In the genomic region with DNA sequence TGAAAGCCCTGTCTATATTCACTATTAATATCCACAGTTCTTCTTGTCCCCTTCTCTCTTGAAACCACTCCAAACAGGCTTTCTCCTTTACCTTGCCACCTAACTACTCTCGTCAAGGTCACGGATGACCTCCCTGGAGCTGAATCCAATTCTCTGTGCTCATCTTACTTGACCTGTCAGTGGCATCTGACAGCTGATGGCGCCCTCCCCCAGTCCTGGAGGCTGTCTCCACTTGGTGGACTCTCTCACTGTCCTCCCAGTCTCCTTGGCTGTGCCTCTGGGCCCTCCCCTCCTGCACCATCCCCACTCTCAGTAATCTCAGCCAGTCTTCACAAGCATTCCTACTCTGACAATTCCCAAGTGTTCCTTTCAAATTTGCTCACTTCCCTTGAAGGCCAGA, we compare ENCODE assay signal across 1 cellular context.
TF ChIP-seq lines count a peak whose summit lies in the region.

No MANE protein-coding gene starts in this region.

TF ChIP-seq in IMR-90, 13 proteins besides CTCF, POLR2A, EP300 and RAD21:
- TF ChIP-seq NFE2L2 (IDR thresholded peaks at IDR 0.05; ENCODE audit: low read depth, low read length), result no peak
- no peak for TF ChIP-seq MXI1 (IDR thresholded peaks at IDR 0.05; ENCODE audit: borderline replicate concordance, low read depth, low read length)
- TF ChIP-seq SMC3 (IDR thresholded peaks at IDR 0.05; ENCODE audit: low read depth, low read length), result no peak
- TF ChIP-seq RCOR1 (IDR thresholded peaks at IDR 0.05; ENCODE audit: insufficient replicate concordance, low read length), result no peak
- no peak for TF ChIP-seq MAFK (IDR thresholded peaks at IDR 0.05; ENCODE audit: low read depth, low read length)
- TF ChIP-seq, protein P1, sequence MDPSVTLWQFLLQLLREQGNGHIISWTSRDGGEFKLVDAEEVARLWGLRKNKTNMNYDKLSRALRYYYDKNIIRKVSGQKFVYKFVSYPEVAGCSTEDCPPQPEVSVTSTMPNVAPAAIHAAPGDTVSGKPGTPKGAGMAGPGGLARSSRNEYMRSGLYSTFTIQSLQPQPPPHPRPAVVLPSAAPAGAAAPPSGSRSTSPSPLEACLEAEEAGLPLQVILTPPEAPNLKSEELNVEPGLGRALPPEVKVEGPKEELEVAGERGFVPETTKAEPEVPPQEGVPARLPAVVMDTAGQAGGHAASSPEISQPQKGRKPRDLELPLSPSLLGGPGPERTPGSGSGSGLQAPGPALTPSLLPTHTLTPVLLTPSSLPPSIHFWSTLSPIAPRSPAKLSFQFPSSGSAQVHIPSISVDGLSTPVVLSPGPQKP (IDR thresholded peaks at IDR 0.05; ENCODE audit: borderline replicate concordance, low read depth, low read length), result no peak
- TF ChIP-seq MAZ (IDR thresholded peaks at IDR 0.05; ENCODE audit: borderline replicate concordance, low read depth, low read length), result no peak
- TF ChIP-seq RFX5 (IDR thresholded peaks at IDR 0.05; ENCODE audit: low read depth, low read length), result no peak
- no peak for TF ChIP-seq FOS (IDR thresholded peaks at IDR 0.05; ENCODE audit: low read depth, low read length)
- no peak for TF ChIP-seq CEBPB (IDR thresholded peaks at IDR 0.05; ENCODE audit: low read depth, low read length)
- TF ChIP-seq, protein P2, sequence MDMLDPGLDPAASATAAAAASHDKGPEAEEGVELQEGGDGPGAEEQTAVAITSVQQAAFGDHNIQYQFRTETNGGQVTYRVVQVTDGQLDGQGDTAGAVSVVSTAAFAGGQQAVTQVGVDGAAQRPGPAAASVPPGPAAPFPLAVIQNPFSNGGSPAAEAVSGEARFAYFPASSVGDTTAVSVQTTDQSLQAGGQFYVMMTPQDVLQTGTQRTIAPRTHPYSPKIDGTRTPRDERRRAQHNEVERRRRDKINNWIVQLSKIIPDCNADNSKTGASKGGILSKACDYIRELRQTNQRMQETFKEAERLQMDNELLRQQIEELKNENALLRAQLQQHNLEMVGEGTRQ (IDR thresholded peaks at IDR 0.05; ENCODE audit: low read depth, low read length), result no peak
- TF ChIP-seq BHLHE40 (IDR thresholded peaks at IDR 0.05; ENCODE audit: low read depth, low read length), result no peak
- no peak for TF ChIP-seq CHD1 (IDR thresholded peaks at IDR 0.05; ENCODE audit: low read depth, low read length)
